In the genomic region with DNA sequence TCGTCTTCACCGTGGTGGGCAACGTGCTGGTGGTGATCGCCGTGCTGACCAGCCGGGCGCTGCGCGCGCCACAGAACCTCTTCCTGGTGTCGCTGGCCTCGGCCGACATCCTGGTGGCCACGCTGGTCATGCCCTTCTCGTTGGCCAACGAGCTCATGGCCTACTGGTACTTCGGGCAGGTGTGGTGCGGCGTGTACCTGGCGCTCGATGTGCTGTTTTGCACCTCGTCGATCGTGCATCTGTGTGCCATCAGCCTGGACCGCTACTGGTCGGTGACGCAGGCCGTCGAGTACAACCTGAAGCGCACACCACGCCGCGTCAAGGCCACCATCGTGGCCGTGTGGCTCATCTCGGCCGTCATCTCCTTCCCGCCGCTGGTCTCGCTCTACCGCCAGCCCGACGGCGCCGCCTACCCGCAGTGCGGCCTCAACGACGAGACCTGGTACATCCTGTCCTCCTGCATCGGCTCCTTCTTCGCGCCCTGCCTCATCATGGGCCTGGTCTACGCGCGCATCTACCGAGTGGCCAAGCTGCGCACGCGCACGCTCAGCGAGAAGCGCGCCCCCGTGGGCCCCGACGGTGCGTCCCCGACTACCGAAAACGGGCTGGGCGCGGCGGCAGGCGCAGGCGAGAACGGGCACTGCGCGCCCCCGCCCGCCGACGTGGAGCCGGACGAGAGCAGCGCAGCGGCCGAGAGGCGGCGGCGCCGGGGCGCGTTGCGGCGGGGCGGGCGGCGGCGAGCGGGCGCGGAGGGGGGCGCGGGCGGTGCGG, we compare ENCODE assay signal across 7 cellular contexts. TPM values are rescaled to one million over a fixed set of nuclear protein-coding genes. Genes with fewer than 3 reads are reported as not detected.
DNase-seq lines count a peak whose midpoint lies in the region; ATAC-seq and TF ChIP-seq lines count a peak whose summit lies in the region.

No MANE protein-coding gene starts in this region.

- H3K4me3 ChIP-seq in SJCRH30, result peak overlapping the region; percentile 46
- H3K4me3 ChIP-seq in sigmoid colon, result peak overlapping the region in 3 of 4 donors; percentile 16 to 43 (median 37)

- peak; percentile 40 for DNase-seq in GM03348 (ENCODE audit: low spot score)
- DNase-seq in SJCRH30, result no peak
- DNase-seq in foreskin keratinocyte, result no peak
- no peak for DNase-seq in sigmoid colon
- DNase-seq in RKO (ENCODE audit: low spot score), result no peak
- no peak for DNase-seq in NCI-H1048 (lab: John Stamatoyannopoulos, UW)

- H3K9me3 ChIP-seq in SJCRH30 (replicated peaks), result no peaks in the 10 kb centered on the region
- H3K9me3 ChIP-seq in sigmoid colon, result no peaks in the 10 kb centered on the region

- ATAC-seq in foreskin keratinocyte (no peak), HG02938 (IDR thresholded peaks at IDR 0.05; ENCODE audit: unreplicated experiment) (no peak)

- TF ChIP-seq CTCF in foreskin keratinocyte (conservative IDR thresholded peaks at IDR 0.05) (peak; percentile 17), sigmoid colon (IDR thresholded peaks at IDR 0.05) (no peak)

- 14 to 27% methylated on average over 106 of the region's 106 CpGs for WGBS in sigmoid colon, 2 donors

- TF ChIP-seq POLR2A in sigmoid colon (IDR thresholded peaks at IDR 0.05), result no peak

- intact Hi-C loops in sigmoid colon (cut with DNase I), result no loop called here

- H3K4me1 ChIP-seq in SJCRH30 (peaks cover 34% of the 10 kb centered on the region), foreskin keratinocyte (no peaks in the 10 kb centered on the region), sigmoid colon (peaks cover 0 to 15% (median 13%) of the 10 kb centered on the region in 4 donors)

- H3K27me3 ChIP-seq in SJCRH30 (no peaks in the 10 kb centered on the region), foreskin keratinocyte (peaks cover 40% of the 10 kb centered on the region), sigmoid colon (peaks cover 25 to 68% (median 53%) of the 10 kb centered on the region in 3 donors)

- TF ChIP-seq EP300 in sigmoid colon (IDR thresholded peaks at IDR 0.05), result no peak

- H3K27ac ChIP-seq in SJCRH30, result no peak overlapping the region
- no peak overlapping the region for H3K27ac ChIP-seq in foreskin keratinocyte
- peak overlapping the region in 2 of 4 donors; percentile 19 to 35 for H3K27ac ChIP-seq in sigmoid colon

- H3K36me3 ChIP-seq in SJCRH30 (no peaks in the 10 kb centered on the region), sigmoid colon (no peaks in the 10 kb centered on the region)

RNA-seq across cellular contexts. Expression of a gene that starts 0.8 kb away (rescaled TPM):
- total RNA-seq in SJCRH30 (2014; rRNA removed; shearing (Covaris generic)), result 17.9 and 18.5 TPM in 2 replicates
- total RNA-seq in foreskin keratinocyte (0.04 and 0.10 TPM in 2 replicates), sigmoid colon (1 to 10 TPM in 2 of 4 donors, under 1 TPM in 2; 0.33 to 5.2 (median 1.2) TPM)
- polyA plus RNA-seq in foreskin keratinocyte (0.08 and 0.13 TPM in 2 replicates), sigmoid colon (1 to 10 TPM in 1 of 3 donors, not detected in 2; 1.2 TPM)
